Comparison of ENCODE assay signal across 27 cellular contexts in genomic region chr14:50475460-50475859, GRCh38. TPM values are rescaled to one million over a fixed set of nuclear protein-coding genes. Genes with fewer than 3 reads are reported as not detected.
A peak's percentile ranks its signal among the peaks of the same experiment; 100 is the strongest.
DNase-seq lines count a peak whose midpoint lies in the region; ATAC-seq, FAIRE-seq and TF ChIP-seq lines count a peak whose summit lies in the region.
"Had no signal": no experiment of that assay in that cellular context is flagged by ENCODE, and none has a peak within 500 bp of the region (broad histone marks: within the 10 kb centered on the region; RNA-seq: fewer than 3 reads in every experiment).

No MANE protein-coding gene starts in this region.

- no peak overlapping the region for H3K4me3 Mint-ChIP-seq in activated naive CD4-positive, alpha-beta T cell treated with anti-CD3 and anti-CD28 coated beads, Interleukin-2, amount 10 ng/mL, durations not matched to agents 7 days and 5 days
- H3K4me3 Mint-ChIP-seq: activated CD8-positive, alpha-beta T cell treated with anti-CD3 and anti-CD28 coated beads, Interleukin-2, amount 10 ng/mL, durations not matched to agents 7 days and 5 days; activated naive CD8-positive, alpha-beta T cell treated with anti-CD3 and anti-CD28 coated beads for 36 hours; dendritic cell treated with granulocyte-macrophage colony-stimulating factor and Interleukin-4, amounts not matched to agents 40 ng/mL and 50 ng/mL, for 4 days; memory B cell; naive thymus-derived CD4-positive, alpha-beta T cell; T-helper 17 cell; type B pancreatic cell had no signal

- H3K27me3 ChIP-seq in HepG2 (ENCODE audit: control insufficient read depth in 1 of 2, insufficient read depth in 2 of 2, low read length in 2 of 2) (no peaks in the 10 kb centered on the region), right lobe of liver (no peaks in the 10 kb centered on the region), PC-3 (ENCODE audit: low read length) (no peaks in the 10 kb centered on the region)
- H3K27me3 ChIP-seq: stomach had no signal

- no peak for TF ChIP-seq CTCF in HepG2 (CRISPR knock-in tag; IDR thresholded peaks at IDR 0.05)
- TF ChIP-seq CTCF in right lobe of liver (IDR thresholded peaks at IDR 0.05): no peak
- no peak for TF ChIP-seq CTCF in PC-3 (conservative IDR thresholded peaks at IDR 0.05; ENCODE audit: low read depth, low read length)
- no peak for TF ChIP-seq CTCF in epithelial cell of esophagus (IDR thresholded peaks at IDR 0.05; ENCODE audit: insufficient read depth, low read depth, low read length, missing control alignments)

- no peaks in the 10 kb centered on the region for H3F3A ChIP-seq in PC-3 (ENCODE audit: low read length, unreplicated experiment)

- H3K4me3 ChIP-seq in HepG2 (replicated peaks in 1 of 3; ENCODE audit: insufficient read depth in 1 of 3, low read depth in 2 of 3, low read length in 3 of 3) (no peak overlapping the region), right lobe of liver (no peak overlapping the region), PC-3 (ENCODE audit: low read length) (no peak overlapping the region), epithelial cell of esophagus (ENCODE audit: low read length) (no peak overlapping the region)
- H3K4me3 ChIP-seq: K562, stomach had no signal

- in situ Hi-C loops in HepG2 (cut with HindIII; ENCODE audit: extremely low pct_ligation_motif_present, low pct_unique_long_range_greater_than_20kb): no loop called here

- TF ChIP-seq EP300 in HepG2 (IDR thresholded peaks at IDR 0.05; ENCODE audit: low read depth in 2 of 2, low read length in 2 of 2): no peak
- no peak for TF ChIP-seq EP300 in HepG2 (CRISPR knock-in tag; IDR thresholded peaks at IDR 0.05; ENCODE audit: borderline replicate concordance)

- FAIRE-seq in HepG2 (lab: Jason Lieb, UNC) (peak; percentile 18), urothelium cell line (lab: Jason Lieb, UNC) (peak; percentile 23)
- FAIRE-seq: H1, K562 had no signal

- H4K20me1 ChIP-seq in HepG2 (ENCODE audit: insufficient read depth, low read length): no peaks in the 10 kb centered on the region
- H4K20me1 ChIP-seq in PC-3 (ENCODE audit: low read length): no peaks in the 10 kb centered on the region

- no peak overlapping the region for H3K4me2 ChIP-seq in HepG2 (ENCODE audit: low read depth, low read length)
- H3K4me2 ChIP-seq in PC-3 (ENCODE audit: low read length): no peak overlapping the region

- H3K9ac ChIP-seq in HepG2 (ENCODE audit: insufficient read depth, low read depth, low read length): no peak overlapping the region
- H3K9ac ChIP-seq in PC-3 (ENCODE audit: low read length): no peak overlapping the region

- no peaks in the 10 kb centered on the region for H3K27me3 Mint-ChIP-seq in activated naive CD4-positive, alpha-beta T cell treated with anti-CD3 and anti-CD28 coated beads, Interleukin-2, amount 10 ng/mL, durations not matched to agents 7 days and 5 days
- H3K27me3 Mint-ChIP-seq: activated naive CD8-positive, alpha-beta T cell treated with anti-CD3 and anti-CD28 coated beads for 36 hours; dendritic cell treated with granulocyte-macrophage colony-stimulating factor and Interleukin-4, amounts not matched to agents 40 ng/mL and 50 ng/mL, for 4 days; memory B cell; naive thymus-derived CD4-positive, alpha-beta T cell; T-helper 17 cell; type B pancreatic cell had no signal

- no peaks in the 10 kb centered on the region for H3K79me2 ChIP-seq in HepG2 (ENCODE audit: insufficient read depth, low read length)
- H3K79me2 ChIP-seq in PC-3 (ENCODE audit: low read length): no peaks in the 10 kb centered on the region

- H3K36me3 Mint-ChIP-seq in activated naive CD4-positive, alpha-beta T cell treated with anti-CD3 and anti-CD28 coated beads, Interleukin-2, amount 10 ng/mL, durations not matched to agents 7 days and 5 days: peaks cover 64% of the 10 kb centered on the region

- POLR2A ChIA-PET in HepG2 (lab: Yijun Ruan, JAX): no interaction called here
- POLR2A ChIA-PET in PC-3 (lab: Charles Lee; ENCODE audit: unreplicated experiment): interaction anchor here (0.6 kb wide), 1 partner anchor 14 kb away, joined by 3 read pairs; no protein-coding TSS in a partner anchor

- H3K27ac Mint-ChIP-seq in activated naive CD4-positive, alpha-beta T cell treated with anti-CD3 and anti-CD28 coated beads, Interleukin-2, amount 10 ng/mL, durations not matched to agents 7 days and 5 days: no peak overlapping the region
- H3K27ac Mint-ChIP-seq: activated CD8-positive, alpha-beta T cell treated with anti-CD3 and anti-CD28 coated beads, Interleukin-2, amount 10 ng/mL, durations not matched to agents 7 days and 5 days; activated naive CD8-positive, alpha-beta T cell treated with anti-CD3 and anti-CD28 coated beads for 36 hours; dendritic cell treated with granulocyte-macrophage colony-stimulating factor and Interleukin-4, amounts not matched to agents 40 ng/mL and 50 ng/mL, for 4 days; memory B cell; naive thymus-derived CD4-positive, alpha-beta T cell; T-helper 17 cell; type B pancreatic cell had no signal

- TF ChIP-seq RAD21 in HepG2 (CRISPR knock-in tag; IDR thresholded peaks at IDR 0.05): no peak

- DNase-seq in HepG2 (ENCODE audit: low spot score) (peak; percentile 52), right lobe of liver (no peak), PC-3 (peak; percentile 95), epithelial cell of esophagus (ENCODE audit: low read depth) (peak; percentile 69), urothelium cell line (ENCODE audit: low spot score) (no peak)
- no peak for DNase-seq in activated naive CD4-positive, alpha-beta T cell treated with anti-CD3 and anti-CD28 coated beads, Interleukin-2, amount 10 ng/mL, durations not matched to agents 7 days and 5 days
- DNase-seq: activated CD4-positive, CD25-positive, alpha-beta regulatory T cell; activated CD8-positive, alpha-beta T cell treated with anti-CD3 and anti-CD28 coated beads, Interleukin-2, amount 10 ng/mL, durations not matched to agents 7 days and 5 days; activated naive CD8-positive, alpha-beta T cell treated with anti-CD3 and anti-CD28 coated beads for 36 hours; activated T-cell treated with anti-CD3 and anti-CD28 coated beads, Interleukin-2, amount 50 U/mL, for 48 hours; DMS 273 treated with DMSO at 0.1 percent for 48 hours; glutamatergic neuron; naive thymus-derived CD4-positive, alpha-beta T cell; NCI-H1092 treated with DMSO at 0.1 percent for 48 hours; NCI-H2171; SHP77; stimulated activated CD4-positive, alpha-beta T cell treated with anti-CD3 and anti-CD28 coated beads, Interleukin-2, amount 100 ng/mL, for 24 hours; stomach; T-helper 17 cell had no signal

- H3K4me1 Mint-ChIP-seq in activated naive CD4-positive, alpha-beta T cell treated with anti-CD3 and anti-CD28 coated beads, Interleukin-2, amount 10 ng/mL, durations not matched to agents 7 days and 5 days: no peaks in the 10 kb centered on the region
- H3K4me1 Mint-ChIP-seq: activated naive CD8-positive, alpha-beta T cell treated with anti-CD3 and anti-CD28 coated beads for 36 hours; memory B cell; T-helper 17 cell had no signal

- TF ChIP-seq POLR2A in HepG2 (IDR thresholded peaks at IDR 0.05; ENCODE audit: insufficient read depth in 1 of 2, low read depth in 2 of 2, low read length in 2 of 2): no peak
- no peak for TF ChIP-seq POLR2A in right lobe of liver (IDR thresholded peaks at IDR 0.05)

- H3K9me3 Mint-ChIP-seq in activated naive CD4-positive, alpha-beta T cell treated with anti-CD3 and anti-CD28 coated beads, Interleukin-2, amount 10 ng/mL, durations not matched to agents 7 days and 5 days: peaks cover 38% of the 10 kb centered on the region
- H3K9me3 Mint-ChIP-seq: memory B cell had no signal

- H3K36me3 ChIP-seq in HepG2 (replicated peaks in 1 of 2; ENCODE audit: control insufficient read depth in 1 of 2, insufficient read depth in 2 of 2, low read length in 2 of 2) (peaks cover 0 to 29% of the 10 kb centered on the region in 2 experiments; a peak in 4 of 5 replicates), right lobe of liver (peaks cover 0 to 24% (median 10%) of the 10 kb centered on the region in 4 donors), PC-3 (ENCODE audit: low read depth, low read length) (peaks cover 47% of the 10 kb centered on the region)

- no peaks in the 10 kb centered on the region for H3K9me2 ChIP-seq in PC-3 (replicated peaks; ENCODE audit: low read length)

- BruUV-seq in HepG2 (replicated peaks; lab: Mats Ljungman, UMichigan) (no TSS peak), PC-3 (replicated peaks; lab: Mats Ljungman, UMichigan) (no TSS peak)

- H3K27ac ChIP-seq in HepG2 (ENCODE audit: extremely low read length, insufficient read depth, low read length) (no peak overlapping the region), right lobe of liver (no peak overlapping the region), PC-3 (ENCODE audit: low read length) (peak overlapping the region; percentile 26)
- H3K27ac ChIP-seq: C4-2B, stomach had no signal

- H2AFZ ChIP-seq in HepG2 (ENCODE audit: low read length) (no peak overlapping the region), PC-3 (ENCODE audit: low read length) (no peak overlapping the region)

- peaks cover 10% of the 10 kb centered on the region; the same call in 1 of the 2 replicates for H3K9me3 ChIP-seq in HepG2 (ENCODE audit: low read length)
- peaks cover 0 to 20% (median 0%) of the 10 kb centered on the region in 4 donors for H3K9me3 ChIP-seq in right lobe of liver
- H3K9me3 ChIP-seq in PC-3 (ENCODE audit: low read length): peaks cover 22% of the 10 kb centered on the region

- intact Hi-C loops in HepG2 (cut with micrococcal nuclease; ENCODE audit: unreplicated experiment) (loop anchor here (5.0 kb wide), 1 partner anchor 57 kb away; the partner anchor contains the start of gene MAP4K5), right lobe of liver (cut with DNase I) (no loop called here), PC-3 (cut with micrococcal nuclease) (loop anchor here (1.0 to 2.0 kb wide), 5 partner anchors 22 to 79 kb away; partner anchors contain the start of gene CDKL1)

- CTCF ChIA-PET in HepG2 (lab: Yijun Ruan, JAX; ENCODE audit: low intra/inter-chr PET ratio, low total read pairs) (no interaction called here), PC-3 (lab: Charles Lee) (no interaction called here)
- CTCF ChIA-PET in activated naive CD4-positive, alpha-beta T cell treated with anti-CD3 and anti-CD28 coated beads, Interleukin-2, amount 10 ng/mL, durations not matched to agents 7 days and 5 days (lab: Charles Lee): no interaction called here

- ATAC-seq in HepG2 (peak; percentile 91), right lobe of liver (no peak), PC-3 (peak; percentile 100), HG03280 (IDR thresholded peaks at IDR 0.05; ENCODE audit: unreplicated experiment) (no peak), HG03095 (IDR thresholded peaks at IDR 0.05; ENCODE audit: unreplicated experiment) (no peak)
- ATAC-seq: activated CD8-positive, alpha-beta T cell treated with anti-CD3 and anti-CD28 coated beads, Interleukin-2, amount 10 ng/mL, durations not matched to agents 7 days and 5 days; K562; naive thymus-derived CD4-positive, alpha-beta T cell; T-helper 17 cell had no signal

- H3K4me1 ChIP-seq in HepG2 (ENCODE audit: insufficient read depth, low read length) (peaks cover 6% of the 10 kb centered on the region), right lobe of liver (no peaks in the 10 kb centered on the region), PC-3 (ENCODE audit: insufficient read depth, low read length) (peaks cover 11% of the 10 kb centered on the region; the same call in 1 of the 2 replicates)
- H3K4me1 ChIP-seq: stomach had no signal

- WGBS in HepG2 (ENCODE audit: low lambda C conversion rate): 0% methylated on average over 1 of the region's 1 CpG
- whole genome bisulfite sequencing in right lobe of liver (ENCODE audit: insufficient coverage, low coverage, low lambda C conversion rate, missing lambda C conversion rate): 18% methylated on average over 1 of the region's 1 CpG

RNA-seq across cellular contexts. Expression of gene MAP4K5, which starts 56.9 kb away (rescaled TPM):
- 23.9 and 26.3 TPM in 2 replicates for total RNA-seq in HepG2 (2016; rRNA removed; fragmentation: Illumina TruSeq; extraction: Trizol)
- total RNA-seq in HepG2 (2016; cell fraction: cytosol; rRNA removed; fragmentation: Illumina TruSeq; extraction: Trizol; ENCODE audit: low read depth): 7.8 and 9.3 TPM in 2 replicates
- 23.5 and 26.9 TPM in 2 replicates for total RNA-seq in HepG2 (2016; cell fraction: insoluble cytoplasmic fraction; rRNA removed; fragmentation: Illumina TruSeq; extraction: Trizol)
- total RNA-seq in HepG2 (2016; cell fraction: membrane; rRNA removed; fragmentation: Illumina TruSeq; extraction: Trizol): 17.5 and 21.7 TPM in 2 replicates
- total RNA-seq in HepG2 (2016; cell fraction: nucleus; rRNA removed; fragmentation: Illumina TruSeq; extraction: Trizol): 36.8 and 37.3 TPM in 2 replicates
- polyA plus RNA-seq in HepG2 (2011; rRNA removed): 7.9 and 12.7 TPM in 2 replicates
- polyA plus RNA-seq in HepG2 (2011; cell fraction: cytosol; rRNA removed): 4.8 and 5.9 TPM in 2 replicates
- 15.7 and 15.9 TPM in 2 replicates for polyA plus RNA-seq in HepG2 (2011; cell fraction: nucleus; rRNA removed)
- polyA plus RNA-seq in HepG2 (2012): 13.2 and 15.0 TPM in 2 replicates
- 4.8 and 5.0 TPM in 2 replicates for polyA plus RNA-seq in HepG2 (2016; cell fraction: cytosol; fragmentation: Illumina TruSeq; extraction: Trizol; ENCODE audit: low read depth)
- polyA plus RNA-seq in HepG2 (2016; cell fraction: insoluble cytoplasmic fraction; fragmentation: Illumina TruSeq; extraction: Trizol; ENCODE audit: low read depth): 27.6 and 28.0 TPM in 2 replicates
- polyA plus RNA-seq in HepG2 (2016; cell fraction: membrane; fragmentation: Illumina TruSeq; extraction: Trizol; ENCODE audit: low read depth): 12.1 and 13.3 TPM in 2 replicates
- polyA plus RNA-seq in HepG2 (2016; cell fraction: nucleus; fragmentation: Illumina TruSeq; extraction: Trizol; ENCODE audit: insufficient read depth, low read depth): 44.2 and 46.6 TPM in 2 replicates
- polyA minus RNA-seq in HepG2 (2011; rRNA and poly(A)+ RNA removed; ENCODE audit: low replicate concordance): 6.6 and 7.2 TPM in 2 replicates
- polyA minus RNA-seq in HepG2 (2011; cell fraction: cytosol; rRNA and poly(A)+ RNA removed): 8.2 and 9.0 TPM in 2 replicates
- polyA minus RNA-seq in HepG2 (2011; cell fraction: nucleus; rRNA and poly(A)+ RNA removed): 52.5 and 65.8 TPM in 2 replicates
- total RNA-seq in right lobe of liver: 10 to 100 TPM in 4 of 6 experiments, 1 to 10 TPM in 2; 6.5 to 31.3 (median 14.4) TPM
- total RNA-seq in PC-3 (2014; rRNA removed): 111 and 120 TPM in 2 replicates

Comparison
In these comparisons a context has a peak if more than half of its experiments do, and no peak if none do; other contexts are left out.
1. ATAC-seq: peak in HepG2 (single experiment) and PC-3 (single experiment); none in right lobe of liver (0 of 4), HG03280 (single experiment) and HG03095 (single experiment).
2. DNase-seq: peak in HepG2 (single experiment), PC-3 (single experiment) and epithelial cell of esophagus (single experiment); none in right lobe of liver (0 of 3), urothelium cell line (single experiment) and activated naive CD4-positive, alpha-beta T cell treated with anti-CD3 and anti-CD28 coated beads, Interleukin-2, amount 10 ng/mL, durations not matched to agents 7 days and 5 days (single experiment).
3. intact Hi-C loops: an anchor here in HepG2 (5.0 kb wide) and PC-3 (1.0 to 2.0 kb wide); none called in right lobe of liver.